25 cellular contexts compared by ENCODE assay signal in genomic region chr5:180250329-180250728, GRCh38. TPM values are rescaled to one million over a fixed set of nuclear protein-coding genes. Genes with fewer than 3 reads are reported as not detected.
"Had no signal": no experiment of that assay in that cellular context is flagged by ENCODE, and none has a peak within 500 bp of the region (broad histone marks: within the 10 kb centered on the region; RNA-seq: fewer than 3 reads in every experiment).

No MANE protein-coding gene starts in this region.

- FAIRE-seq: TTC549 had no signal

- DNase-seq: activated CD4-positive, alpha-beta T cell treated with anti-CD3 and anti-CD28 coated beads, Interleukin-2, amount 10 ng/mL, durations not matched to agents 7 days and 5 days; activated CD4-positive, alpha-beta T cell treated with anti-CD3 and anti-CD28 coated beads, Interleukin-2, amount 50 U/mL, for 48 hours; activated CD8-positive, alpha-beta T cell treated with anti-CD3 and anti-CD28 coated beads, Interleukin-2, amount 10 ng/mL, durations not matched to agents 7 days and 5 days; activated gamma-delta T cell; activated naive CD4-positive, alpha-beta T cell treated with anti-CD3 and anti-CD28 coated beads for 36 hours; activated T-cell treated with anti-CD3 and anti-CD28 coated beads, Interleukin-2, amount 50 U/mL, for 24 hours; brain microvascular endothelial cell; central memory CD4-positive, alpha-beta T cell; NCI-H1105; NCI-H1417 treated with DMSO at 0.1 percent for 48 hours; NCI-H187 treated with DMSO at 0.1 percent for 48 hours; NCI-H2081; NCI-H2171 treated with DMSO at 0.1 percent for 48 hours; NCI-H2227 treated with DMSO at 0.1 percent for 48 hours; NCI-H524 treated with DMSO at 0.1 percent for 48 hours; PC-3; Peyer's patch; RPMI8226; SHP77 treated with DMSO at 0.1 percent for 48 hours; SK-N-SH had no signal

- H3K4me1 ChIP-seq: Peyer's patch, SJSA1 had no signal

- H3K27me3 ChIP-seq: brain microvascular endothelial cell, Peyer's patch, SJSA1 had no signal

- H3K27ac ChIP-seq: brain microvascular endothelial cell, Peyer's patch, SJSA1 had no signal

- H3K9ac ChIP-seq: SK-N-SH had no signal

- H3K4me3 ChIP-seq: Peyer's patch, SJSA1 had no signal

RNA-seq across cellular contexts. Expression of gene RASGEF1C, which starts 41.3 kb away (rescaled TPM):
- total RNA-seq: activated CD4-positive, alpha-beta T cell treated with anti-CD3 and anti-CD28 coated beads, Interleukin-2, amount 10 ng/mL, durations not matched to agents 7 days and 5 days; activated CD8-positive, alpha-beta T cell treated with anti-CD3 and anti-CD28 coated beads, Interleukin-2, amount 10 ng/mL, durations not matched to agents 7 days and 5 days; activated naive CD4-positive, alpha-beta T cell treated with anti-CD3 and anti-CD28 coated beads for 36 hours; activated naive CD4-positive, alpha-beta T cell treated with anti-CD3 and anti-CD28 coated beads, Interleukin-2, amount 50 U/mL, for 72 hours; activated T-helper 2 cell treated with anti-CD3 and anti-CD28 coated beads, Interferon-gamma antibody, Interleukin-2, Interleukin-4, amounts not matched to agents 10 μg/mL and 5 μg/mL and 100 μg/mL, durations not matched to agents 14 hours and 24 hours and 36 hours; M059J; SJSA1 had no signal
- polyA plus RNA-seq: SK-N-SH had no signal
